ENCODE assay signal across 8 cellular contexts in the genomic region with DNA sequence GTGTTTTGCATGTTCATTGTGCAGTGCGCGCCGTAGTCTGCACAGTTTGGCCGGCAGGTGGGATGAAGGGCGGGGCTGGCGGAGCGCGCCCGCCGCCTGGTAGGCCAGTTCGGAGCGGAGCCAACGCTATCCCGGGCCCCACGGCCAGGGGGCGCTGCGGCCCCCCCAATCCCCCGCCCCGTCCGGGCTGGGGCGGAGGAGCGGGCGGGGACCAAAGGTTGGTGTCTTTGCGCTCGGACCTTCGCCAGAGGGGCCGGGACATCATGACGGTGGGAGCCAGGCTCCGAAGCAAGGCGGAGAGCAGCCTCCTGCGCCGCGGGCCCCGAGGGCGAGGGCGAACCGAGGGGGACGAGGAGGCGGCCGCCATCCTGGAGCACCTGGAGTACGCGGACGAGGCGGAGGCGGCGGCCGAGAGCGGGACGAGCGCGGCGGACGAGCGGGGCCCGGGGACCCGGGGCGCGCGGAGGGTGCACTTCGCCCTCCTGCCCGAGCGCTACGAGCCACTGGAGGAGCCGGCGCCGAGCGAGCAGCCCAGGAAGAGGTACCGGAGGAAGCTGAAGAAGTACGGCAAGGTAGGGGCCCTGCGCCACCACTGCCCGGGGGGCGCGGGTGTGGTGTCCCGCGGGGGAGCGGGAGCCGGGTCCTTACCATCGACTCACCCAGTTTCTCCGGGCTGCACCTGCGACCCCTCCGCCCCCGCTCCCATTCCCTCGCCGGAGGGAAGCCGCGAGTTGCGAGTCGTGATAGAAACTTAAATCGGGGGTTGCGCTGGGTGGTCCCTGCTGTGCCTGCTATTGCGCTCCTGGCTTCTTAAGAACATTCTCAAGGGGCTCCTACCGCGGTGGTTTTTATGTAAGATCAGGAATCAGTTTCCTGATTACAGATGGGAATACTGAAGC. TPM values are rescaled to one million over a fixed set of nuclear protein-coding genes. Genes with fewer than 3 reads are reported as not detected.
DNase-seq lines count a peak whose midpoint lies in the region; ATAC-seq lines count a peak whose summit lies in the region.

A gene with protein sequence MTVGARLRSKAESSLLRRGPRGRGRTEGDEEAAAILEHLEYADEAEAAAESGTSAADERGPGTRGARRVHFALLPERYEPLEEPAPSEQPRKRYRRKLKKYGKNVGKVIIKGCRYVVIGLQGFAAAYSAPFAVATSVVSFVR (plus strand): TSS at position 224 of the 899 bp plus-strand sequence. CDS start 40 bp downstream, at position 264.

- no peak within 1 kb of the TSS for H3K9ac ChIP-seq in Karpas-422 (ENCODE audit: low read length)

- H3K4me1 ChIP-seq in Karpas-422 (ENCODE audit: low read length) = peaks cover 11% of the 10 kb centered on the region

- no peaks in the 10 kb centered on the region for H3K9me2 ChIP-seq in Karpas-422 (replicated peaks; ENCODE audit: insufficient read depth, low read length)

- no peak within 1 kb of the TSS for H3K4me2 ChIP-seq in Karpas-422 (ENCODE audit: low read depth, low read length, poor library complexity, severe bottlenecking)

- no peaks in the 10 kb centered on the region for H3K79me2 ChIP-seq in Karpas-422 (ENCODE audit: low read length)

- no peaks in the 10 kb centered on the region for H3K36me3 ChIP-seq in Karpas-422 (ENCODE audit: insufficient read depth, low read length)

- H3K27ac ChIP-seq in Karpas-422 (ENCODE audit: low read length) = no peak within 1 kb of the TSS

- no peaks in the 10 kb centered on the region for H3K9me3 ChIP-seq in Karpas-422 (ENCODE audit: low read length)

- ATAC-seq in GM18499 (IDR thresholded peaks at IDR 0.05; ENCODE audit: insufficient read depth, unreplicated experiment) (peak; percentile 93), HG02840 (IDR thresholded peaks at IDR 0.05; ENCODE audit: low FRiP score, unreplicated experiment) (peak; percentile 83)

- DNase-seq in NCI-H1930 (lab: John Stamatoyannopoulos, UW) = peak; percentile 55 to 83
- peak; percentile 13 to 59 (median 33) for DNase-seq in activated CD4-positive, CD25-positive, alpha-beta regulatory T cell (lab: John Stamatoyannopoulos, UW)
- peak; percentile 72 for DNase-seq in central memory CD4-positive, alpha-beta T cell
- peak; percentile 77 for DNase-seq in kidney glomerular epithelial cell (lab: John Stamatoyannopoulos, UW)
- DNase-seq in stimulated activated CD4-positive, alpha-beta T cell treated with anti-CD3 and anti-CD28 coated beads, Interleukin-1b, Interleukin-23, amount 100 ng/mL, for 1 hour (ENCODE audit: low read depth in 2 of 2) = peak; percentile 39 to 59
- DNase-seq in Karpas-422 = no peak

- no peak within 1 kb of the TSS for H2AFZ ChIP-seq in Karpas-422 (ENCODE audit: low read length)

- no peaks in the 10 kb centered on the region for H4K20me1 ChIP-seq in Karpas-422 (ENCODE audit: insufficient read depth, low read depth, low read length)

- no peaks in the 10 kb centered on the region for H3K27me3 ChIP-seq in Karpas-422 (ENCODE audit: low read length)

- no peak within 1 kb of the TSS for H3K4me3 ChIP-seq in Karpas-422 (ENCODE audit: low read length)

RNA-seq across cellular contexts. Expression of the gene that starts here (rescaled TPM):
- 0.11 TPM in 1 of 2 replicates, not detected in the other for total RNA-seq in Karpas-422 (2014; rRNA removed; shearing (Covaris generic); ENCODE audit: low replicate concordance)
